In the genomic region with DNA sequence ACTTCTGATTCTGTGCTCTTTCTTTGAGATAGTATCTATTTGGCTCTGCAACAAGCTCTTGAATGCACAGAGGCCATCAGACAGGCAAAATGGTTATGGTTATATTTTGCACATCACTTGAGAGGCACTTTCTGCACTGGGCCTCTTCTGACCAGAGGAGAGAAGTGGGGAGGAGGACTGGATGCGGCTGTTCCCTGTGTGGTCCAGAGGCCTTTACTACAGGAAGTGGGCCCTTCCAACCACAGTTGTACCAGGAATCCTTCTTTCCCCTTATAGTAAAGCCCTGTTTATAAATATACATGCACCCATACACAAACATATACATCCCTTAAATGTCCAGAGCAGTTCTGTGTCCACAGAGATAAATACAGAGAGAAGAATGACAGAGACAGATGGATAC, we compare ENCODE assay signal across 23 cellular contexts.
"Had no signal": no experiment of that assay in that cellular context is flagged by ENCODE, and none has a peak within 500 bp of the region (broad histone marks: within the 10 kb centered on the region; RNA-seq: fewer than 3 reads in every experiment).

No MANE protein-coding gene starts in this region.

- H3K27me3 ChIP-seq: colonic mucosa, esophagus muscularis mucosa, esophagus squamous epithelium, gastrocnemius medialis, gastroesophageal sphincter, heart left ventricle, heart right ventricle had no signal

- H3K4me1 ChIP-seq: colonic mucosa, esophagus muscularis mucosa, esophagus squamous epithelium, foreskin keratinocyte, gastrocnemius medialis, gastroesophageal sphincter, heart left ventricle, heart right ventricle had no signal

- ATAC-seq: effector memory CD8-positive, alpha-beta T cell; esophagus mucosa; foreskin keratinocyte; gastrocnemius medialis; gastroesophageal sphincter; heart left ventricle; heart right ventricle had no signal

- H3K9me3 ChIP-seq: colonic mucosa, esophagus muscularis mucosa, esophagus squamous epithelium, gastrocnemius medialis, gastroesophageal sphincter, heart left ventricle, heart right ventricle had no signal

- H3K27ac ChIP-seq: colonic mucosa, coronary artery, dorsolateral prefrontal cortex, epithelial cell of prostate, esophagus muscularis mucosa, esophagus squamous epithelium, foreskin keratinocyte, gastrocnemius medialis, gastroesophageal sphincter, heart left ventricle, heart right ventricle had no signal

- H3K4me3 ChIP-seq: colonic mucosa, coronary artery, dorsolateral prefrontal cortex, esophagus muscularis mucosa, esophagus squamous epithelium, gastrocnemius medialis, gastroesophageal sphincter, heart left ventricle, heart right ventricle had no signal

- DNase-seq: colonic mucosa; cortex of kidney; dermis blood vessel endothelial cell; dorsolateral prefrontal cortex; effector CD4-positive, alpha-beta T cell; effector CD8-positive, alpha-beta T cell; effector memory CD4-positive, alpha-beta T cell; effector memory CD8-positive, alpha-beta T cell; endodermal cell; esophagus squamous epithelium; foreskin fibroblast; foreskin keratinocyte; foreskin melanocyte; gastrocnemius medialis; glutamatergic neuron; head of caudate nucleus; heart left ventricle; heart right ventricle had no signal

- H3K36me3 ChIP-seq: colonic mucosa, esophagus muscularis mucosa, esophagus squamous epithelium, gastrocnemius medialis, gastroesophageal sphincter, heart left ventricle, heart right ventricle had no signal
